ENCODE assay signal across 8 cellular contexts in the genomic region with DNA sequence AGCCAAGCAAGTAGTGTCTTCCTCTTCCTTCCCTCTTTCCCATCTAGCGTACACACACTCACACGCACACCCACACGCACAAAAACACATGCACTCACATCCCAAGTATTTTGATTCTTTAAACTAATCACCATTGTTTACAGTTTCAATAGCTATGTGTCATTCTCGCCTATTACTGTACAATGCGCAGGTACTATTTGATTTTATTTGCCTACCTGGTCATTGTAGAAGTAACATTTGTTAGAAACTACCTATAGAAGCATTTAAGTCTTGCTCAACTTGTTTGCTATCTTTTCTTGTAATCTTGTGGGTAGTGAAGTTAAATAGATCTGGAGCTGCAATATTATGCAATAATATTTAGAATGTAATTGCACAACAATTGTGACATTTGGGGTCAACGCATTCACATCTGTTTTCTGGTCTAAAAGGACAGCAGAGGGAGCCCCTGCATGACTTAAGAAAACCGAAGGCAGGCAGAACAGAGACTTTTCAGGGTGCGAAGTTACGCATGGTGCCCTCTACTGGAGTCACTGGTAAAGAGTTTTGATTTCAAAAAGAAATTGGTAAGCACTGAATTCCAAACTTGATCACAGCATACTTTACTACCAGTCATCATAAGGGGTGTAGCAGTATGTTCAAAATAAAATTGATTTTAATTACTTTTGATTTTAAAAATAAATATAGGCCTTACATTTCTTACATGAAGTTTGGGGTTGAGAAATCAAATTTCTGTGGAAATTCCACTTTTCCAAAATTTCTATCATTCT.
DNase-seq lines count a peak whose midpoint lies in the region; ATAC-seq, FAIRE-seq and TF ChIP-seq lines count a peak whose summit lies in the region.

No MANE protein-coding gene starts in this region.

- H3K27me3 ChIP-seq in Peyer's patch (no peaks in the 10 kb centered on the region), thoracic aorta (replicated peaks; ENCODE audit: insufficient read depth) (no peaks in the 10 kb centered on the region)

- ATAC-seq in A549 (peak; percentile 82 to 92), thoracic aorta (ENCODE audit: insufficient number of reproducible peaks, low FRiP score, low read depth) (no peak)

- peak; percentile 45 to 88 for DNase-seq in A549 (ENCODE audit: low read depth in 1 of 2, low spot score in 1 of 2)
- DNase-seq in GM12865 (ENCODE audit: low read depth), result peak; percentile 88
- peak; percentile 84 for DNase-seq in LHCN-M2 (ENCODE audit: low read depth)
- DNase-seq in Peyer's patch, result peak in 2 of 3 donors; percentile 16 to 72
- peak; percentile 66 for DNase-seq in cerebellar cortex (ENCODE audit: low spot score)
- DNase-seq in left kidney (ENCODE audit: low read depth, low spot score), result peak; percentile 92
- no peak for DNase-seq in thoracic aorta (ENCODE audit: low spot score)

- H3K4me3 ChIP-seq in A549 (no peak overlapping the region), GM12865 (ENCODE audit: low read depth, low read length) (no peak overlapping the region), HEK293 (ENCODE audit: low read depth, low read length) (no peak overlapping the region), Peyer's patch (no peak overlapping the region), thoracic aorta (no peak overlapping the region)

- TF ChIP-seq CTCF in A549 (IDR thresholded peaks at IDR 0.05), result peak; percentile 94
- TF ChIP-seq CTCF in GM12865 (IDR thresholded peaks at IDR 0.05; ENCODE audit: insufficient read depth, low read depth, low read length, missing control alignments), result peak; percentile 74
- TF ChIP-seq CTCF in HEK293 (tag by site-specific recombination; IDR thresholded peaks at IDR 0.05), result peak; percentile 69
- peak in 4 of 6 experiments; percentile 53 to 86 (median 85) for TF ChIP-seq CTCF in Peyer's patch (IDR thresholded peaks at IDR 0.05)
- peak; percentile 22 for TF ChIP-seq CTCF in thoracic aorta (IDR thresholded peaks at IDR 0.05)

- H3K4me2 ChIP-seq in A549, result peak overlapping the region; percentile 20; the same call in 1 of the 3 replicates

- POLR2A ChIA-PET in A549 (lab: Yijun Ruan, JAX), result no interaction called here
- POLR2A ChIA-PET in HEK293 (lab: Yijun Ruan, JAX), result no interaction called here

- 35% methylated on average over 9 of the region's 9 CpGs for WGBS in A549 (ENCODE audit: missing lambda C conversion rate)

- TF ChIP-seq POLR2A in A549 (IDR thresholded peaks at IDR 0.05; ENCODE audit: low read length) (no peak), Peyer's patch (IDR thresholded peaks at IDR 0.05) (no peak)

- TF ChIP-seq EP300 in A549 (IDR thresholded peaks at IDR 0.05), result no peak

- no peak for FAIRE-seq in A549 (lab: Jason Lieb, UNC)

- H3K36me3 ChIP-seq in HEK293 (ENCODE audit: control insufficient read depth in 2 of 2, insufficient read depth in 1 of 2, low read length in 2 of 2) (no peaks in the 10 kb centered on the region), Peyer's patch (no peaks in the 10 kb centered on the region), thoracic aorta (no peaks in the 10 kb centered on the region)

- H3K9me3 ChIP-seq in A549, result no peaks in the 10 kb centered on the region
- no peaks in the 10 kb centered on the region for H3K9me3 ChIP-seq in HEK293 (ENCODE audit: control insufficient read depth, insufficient read depth, low read depth, low read length)
- no peaks in the 10 kb centered on the region for H3K9me3 ChIP-seq in Peyer's patch
- no peaks in the 10 kb centered on the region for H3K9me3 ChIP-seq in thoracic aorta

- CTCF ChIA-PET in A549 (lab: Yijun Ruan, JAX), result interaction anchor here (0.6 to 2.1 kb wide), 15 partner anchors 10 to 1644 kb away, joined by 3 to 8 read pairs (median 4); no protein-coding TSS in a partner anchor
- CTCF ChIA-PET in HEK293 (lab: Yijun Ruan, JAX), result interaction anchor here (0.6 to 2.1 kb wide), 26 partner anchors 9 to 518 kb away, joined by 3 to 44 read pairs (median 5); no protein-coding TSS in a partner anchor

- TF ChIP-seq RAD21 in A549 (conservative IDR thresholded peaks at IDR 0.05 in 1 of 2, IDR thresholded peaks at IDR 0.05 in 1 of 2), result peak; percentile 75 to 77

- no peak overlapping the region for H3K27ac ChIP-seq in A549
- H3K27ac ChIP-seq in HEK293 (ENCODE audit: extremely low read depth, low read depth, low read length), result no peak overlapping the region
- H3K27ac ChIP-seq in Peyer's patch, result no peak overlapping the region
- no peak overlapping the region for H3K27ac ChIP-seq in thoracic aorta

- H3K4me1 ChIP-seq in A549 (peaks cover 44% of the 10 kb centered on the region), HEK293 (ENCODE audit: control insufficient read depth, insufficient read depth, low read length) (no peaks in the 10 kb centered on the region), Peyer's patch (no peaks in the 10 kb centered on the region), thoracic aorta (ENCODE audit: control insufficient read depth in 1 of 2, low read depth in 2 of 2) (no peaks in the 10 kb centered on the region)

TF ChIP-seq in A549, 52 proteins besides CTCF, POLR2A, EP300 and RAD21:
- no peak for TF ChIP-seq ESRRA (IDR thresholded peaks at IDR 0.05; ENCODE audit: borderline replicate concordance, low read length)
- no peak for TF ChIP-seq FOSL2 (IDR thresholded peaks at IDR 0.05)
- peak; percentile 17; the same call in 1 of the 2 replicates for TF ChIP-seq FOSL2 (CRISPR knock-in tag; IDR thresholded peaks at IDR 0.05)
- TF ChIP-seq CEBPB (IDR thresholded peaks at IDR 0.05), result peak; percentile 96
- peak; percentile 89 for TF ChIP-seq SMC3 (IDR thresholded peaks at IDR 0.05)
- TF ChIP-seq, protein P1, sequence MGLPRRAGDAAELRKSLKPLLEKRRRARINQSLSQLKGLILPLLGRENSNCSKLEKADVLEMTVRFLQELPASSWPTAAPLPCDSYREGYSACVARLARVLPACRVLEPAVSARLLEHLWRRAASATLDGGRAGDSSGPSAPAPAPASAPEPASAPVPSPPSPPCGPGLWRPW (IDR thresholded peaks at IDR 0.05), result peak; percentile 76; the same call in 1 of the 2 replicates
- TF ChIP-seq ZSCAN20 (CRISPR knock-in tag; IDR thresholded peaks at IDR 0.05), result no peak
- TF ChIP-seq EHF (CRISPR knock-in tag; IDR thresholded peaks at IDR 0.05), result no peak

TF ChIP-seq in HEK293, 187 proteins besides CTCF, POLR2A, EP300 and RAD21 (continues in another document):
- TF ChIP-seq ZNF629 (tag by site-specific recombination; IDR thresholded peaks at IDR 0.05) (no peak), ZSCAN23 (tag by site-specific recombination; IDR thresholded peaks at IDR 0.05) (no peak), ZNF2 (tag by site-specific recombination; IDR thresholded peaks at IDR 0.05) (no peak), ZNF530 (tag by site-specific recombination; IDR thresholded peaks at IDR 0.05; ENCODE audit: low read depth) (no peak), ZXDB (tag by site-specific recombination; IDR thresholded peaks at IDR 0.05) (no peak), ZNF658 (tag by site-specific recombination; IDR thresholded peaks at IDR 0.05) (no peak), ZNF366 (tag by site-specific recombination; conservative IDR thresholded peaks at IDR 0.05) (no peak), YY2 (tag by site-specific recombination; IDR thresholded peaks at IDR 0.05) (no peak), ZNF626 (tag by site-specific recombination; IDR thresholded peaks at IDR 0.05) (no peak), ZNF341 (tag by site-specific recombination; IDR thresholded peaks at IDR 0.05; ENCODE audit: low read depth) (no peak), ZNF335 (tag by site-specific recombination; conservative IDR thresholded peaks at IDR 0.05) (no peak), SP7 (tag by site-specific recombination; IDR thresholded peaks at IDR 0.05) (no peak), ZSCAN16 (tag by site-specific recombination; IDR thresholded peaks at IDR 0.05) (no peak), ZNF510 (tag by site-specific recombination; IDR thresholded peaks at IDR 0.05; ENCODE audit: insufficient replicate concordance) (no peak), ZNF621 (tag by site-specific recombination; IDR thresholded peaks at IDR 0.05) (no peak), ZSCAN30 (tag by site-specific recombination; IDR thresholded peaks at IDR 0.05) (peak; percentile 56; the same call in 1 of the 2 replicates), RBAK (tag by site-specific recombination; IDR thresholded peaks at IDR 0.05) (no peak), ZNF660 (tag by site-specific recombination; IDR thresholded peaks at IDR 0.05) (peak; percentile 89), REPIN1 (tag by site-specific recombination; IDR thresholded peaks at IDR 0.05; ENCODE audit: low read depth) (no peak), YY1 (tag by site-specific recombination; IDR thresholded peaks at IDR 0.05) (no peak), ZNF311 (tag by site-specific recombination; IDR thresholded peaks at IDR 0.05; ENCODE audit: borderline replicate concordance) (no peak)
- TF ChIP-seq, protein P2, sequence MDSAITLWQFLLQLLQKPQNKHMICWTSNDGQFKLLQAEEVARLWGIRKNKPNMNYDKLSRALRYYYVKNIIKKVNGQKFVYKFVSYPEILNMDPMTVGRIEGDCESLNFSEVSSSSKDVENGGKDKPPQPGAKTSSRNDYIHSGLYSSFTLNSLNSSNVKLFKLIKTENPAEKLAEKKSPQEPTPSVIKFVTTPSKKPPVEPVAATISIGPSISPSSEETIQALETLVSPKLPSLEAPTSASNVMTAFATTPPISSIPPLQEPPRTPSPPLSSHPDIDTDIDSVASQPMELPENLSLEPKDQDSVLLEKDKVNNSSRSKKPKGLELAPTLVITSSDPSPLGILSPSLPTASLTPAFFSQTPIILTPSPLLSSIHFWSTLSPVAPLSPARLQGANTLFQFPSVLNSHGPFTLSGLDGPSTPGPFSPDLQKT (IDR thresholded peaks at IDR 0.05; ENCODE audit: borderline replicate concordance, low read depth, low read length), result no peak
- TF ChIP-seq, protein P3, sequence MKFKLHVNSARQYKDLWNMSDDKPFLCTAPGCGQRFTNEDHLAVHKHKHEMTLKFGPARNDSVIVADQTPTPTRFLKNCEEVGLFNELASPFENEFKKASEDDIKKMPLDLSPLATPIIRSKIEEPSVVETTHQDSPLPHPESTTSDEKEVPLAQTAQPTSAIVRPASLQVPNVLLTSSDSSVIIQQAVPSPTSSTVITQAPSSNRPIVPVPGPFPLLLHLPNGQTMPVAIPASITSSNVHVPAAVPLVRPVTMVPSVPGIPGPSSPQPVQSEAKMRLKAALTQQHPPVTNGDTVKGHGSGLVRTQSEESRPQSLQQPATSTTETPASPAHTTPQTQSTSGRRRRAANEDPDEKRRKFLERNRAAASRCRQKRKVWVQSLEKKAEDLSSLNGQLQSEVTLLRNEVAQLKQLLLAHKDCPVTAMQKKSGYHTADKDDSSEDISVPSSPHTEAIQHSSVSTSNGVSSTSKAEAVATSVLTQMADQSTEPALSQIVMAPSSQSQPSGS (tag by site-specific recombination; IDR thresholded peaks at IDR 0.05; ENCODE audit: low read depth), result no peak

Comparison
In these comparisons a context has a peak if more than half of its experiments do, and no peak if none do; other contexts are left out.
1. CTCF ChIP-seq: peak in every context shown above with its lines; median percentile 94 in A549; 85 in Peyer's patch; 74 in GM12865; 69 in HEK293; 22 in thoracic aorta.